In genomic region chr6:132354517-132355167, GRCh38 we compare ENCODE assay signal across 8 cellular contexts. TPM values are rescaled to one million over a fixed set of nuclear protein-coding genes. Genes with fewer than 3 reads are reported as not detected.
DNase-seq lines count a peak whose midpoint lies in the region; ATAC-seq and TF ChIP-seq lines count a peak whose summit lies in the region.

No MANE protein-coding gene starts in this region.

- H3K27ac ChIP-seq in coronary artery = no peak overlapping the region

- DNase-seq in MV-4-11 (lab: John Stamatoyannopoulos, UW) (peak; percentile 78), HFFc6 (no peak), DMS79 (lab: John Stamatoyannopoulos, UW) (no peak), AG08395 (ENCODE audit: low spot score) (no peak), coronary artery (ENCODE audit: low spot score) (no peak)
- peak; percentile 15 for DNase-seq in activated effector memory CD4-positive, alpha-beta T cell treated with Interleukin-2 at 50 U/mL for 16 hours
- DNase-seq in stimulated activated CD4-positive, alpha-beta T cell treated with anti-CD3 and anti-CD28 coated beads, Interleukin-4, amount 100 ng/mL, for 1 hour = peak; percentile 15

- H3K4me1 Mint-ChIP-seq in HFFc6 (ENCODE audit: low read depth) = peaks cover 30% of the 10 kb centered on the region

- no peak overlapping the region for H3K27ac Mint-ChIP-seq in HFFc6

- peak; percentile 76 for ATAC-seq in GM18907 (IDR thresholded peaks at IDR 0.05; ENCODE audit: unreplicated experiment)

- peaks cover 71% of the 10 kb centered on the region for H3K36me3 Mint-ChIP-seq in HFFc6 (ENCODE audit: low read depth)

- peaks cover 21% of the 10 kb centered on the region for H3K9me3 Mint-ChIP-seq in HFFc6

- H3K4me3 Mint-ChIP-seq in HFFc6 = no peak overlapping the region

- no peak for TF ChIP-seq CTCF in HFFc6 (IDR thresholded peaks at IDR 0.05)
- TF ChIP-seq CTCF in coronary artery (IDR thresholded peaks at IDR 0.05) = no peak

- no peaks in the 10 kb centered on the region; the same call in 1 of the 2 replicates for H3K27me3 Mint-ChIP-seq in HFFc6 (ENCODE audit: insufficient read depth)

- H3K4me3 ChIP-seq in coronary artery = no peak overlapping the region

RNA-seq across cellular contexts. Expression of gene MOXD1, which starts 46.6 kb away (rescaled TPM):
- total RNA-seq in HFFc6 (2021; fragmentation: NEBNext Ultra II Directional; extraction: Animal tissue kit (Norgen Biotek cat#: 25700)) = 100 to 1,000 TPM in 5 of 6 experiments, 10 to 100 TPM in 1; 85.0 to 174 (median 153) TPM

Comparison
In these comparisons a context has a peak if more than half of its experiments do, and no peak if none do; other contexts are left out.
1. DNase-seq: peak in MV-4-11 (single experiment), activated effector memory CD4-positive, alpha-beta T cell treated with Interleukin-2 at 50 U/mL for 16 hours (single experiment) and stimulated activated CD4-positive, alpha-beta T cell treated with anti-CD3 and anti-CD28 coated beads, Interleukin-4, amount 100 ng/mL, for 1 hour (single experiment); none in HFFc6 (single experiment), DMS79 (single experiment), AG08395 (single experiment) and coronary artery (single experiment).